ENCODE assay signal across 10 cellular contexts in the genomic region with DNA sequence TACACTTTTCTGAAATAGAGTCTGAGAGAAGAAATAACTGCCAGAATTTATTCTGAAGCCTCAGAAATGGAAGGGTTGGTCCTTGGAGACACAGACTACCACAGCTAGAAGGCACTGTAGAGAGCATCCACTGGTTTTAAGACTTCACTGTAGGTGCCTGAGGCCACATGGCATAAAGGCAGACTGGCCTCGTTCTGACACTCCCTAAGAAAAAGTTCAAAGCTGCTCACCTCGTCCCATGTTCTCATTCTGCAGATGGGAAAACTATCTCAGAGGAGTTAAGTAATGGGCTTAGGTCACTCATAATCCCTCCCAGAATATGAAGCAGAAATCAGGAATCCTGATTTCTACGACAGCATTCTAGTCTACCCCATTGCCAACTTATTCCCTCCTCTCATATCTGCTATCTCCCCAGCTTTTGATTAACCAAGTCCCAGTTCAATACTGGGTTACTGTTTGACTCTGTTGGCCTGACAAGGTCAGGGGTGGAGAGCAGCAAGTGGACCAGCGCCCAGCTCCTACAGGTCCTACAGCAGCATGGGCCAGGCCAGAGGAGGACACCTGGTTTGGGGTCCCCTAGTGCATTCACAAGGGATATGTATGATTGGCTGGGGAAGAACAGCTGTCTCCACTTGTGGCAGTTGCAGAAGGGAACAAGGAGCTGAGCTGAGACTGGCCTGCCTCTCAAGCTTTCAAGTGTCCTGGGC. TPM values are rescaled to one million over a fixed set of nuclear protein-coding genes. Genes with fewer than 3 reads are reported as not detected.
DNase-seq lines count a peak whose midpoint lies in the region; ATAC-seq and TF ChIP-seq lines count a peak whose summit lies in the region.
"Had no signal": no experiment of that assay in that cellular context is flagged by ENCODE, and none has a peak within 500 bp of the region (broad histone marks: within the 10 kb centered on the region; RNA-seq: fewer than 3 reads in every experiment).

No MANE protein-coding gene starts in this region.

- H3K27ac ChIP-seq in AG04450 (ENCODE audit: low read depth, low read length), result no peak overlapping the region
- no peak overlapping the region for H3K27ac ChIP-seq in brain microvascular endothelial cell
- peak overlapping the region; percentile 100 for H3K27ac ChIP-seq in neutrophil
- H3K27ac ChIP-seq in left lung, result peak overlapping the region in 1 of 2 donors; percentile 87

- intact Hi-C loops in left lung (cut with DNase I), result no loop called here

- TF ChIP-seq CTCF in AG04450 (IDR thresholded peaks at IDR 0.05; ENCODE audit: low read depth, low read length) (no peak), brain microvascular endothelial cell (IDR thresholded peaks at IDR 0.05; ENCODE audit: low read depth, low read length, missing control alignments) (peak; percentile 14), neutrophil (IDR thresholded peaks at IDR 0.05) (no peak), left lung (IDR thresholded peaks at IDR 0.05) (no peak)

- peaks cover 79 to 81% of the 10 kb centered on the region in 2 experiments for H3K4me1 ChIP-seq in neutrophil (ENCODE audit: control insufficient read depth in 1 of 2, insufficient read depth in 1 of 2, low read depth in 1 of 2, low read length in 1 of 2)
- peaks cover 12 to 83% of the 10 kb centered on the region in 2 donors for H3K4me1 ChIP-seq in left lung

- CTCF ChIA-PET in AG04450 (lab: Charles Lee), result interaction anchor here (0.6 to 12.3 kb wide), 8 partner anchors 9 to 669 kb away, joined by 3 to 286 read pairs (median 4); a partner anchor contains a TSS

- H3K9me3 ChIP-seq in AG04450 (ENCODE audit: control insufficient read depth, insufficient read depth, low read length) (no peaks in the 10 kb centered on the region; the same call in 1 of the 2 replicates), neutrophil (no peaks in the 10 kb centered on the region), left lung (no peaks in the 10 kb centered on the region)

- no peaks in the 10 kb centered on the region for H3K27me3 ChIP-seq in AG04450 (ENCODE audit: control insufficient read depth, insufficient read depth, low read length)
- no peaks in the 10 kb centered on the region for H3K27me3 ChIP-seq in brain microvascular endothelial cell (replicated peaks)
- H3K27me3 ChIP-seq in neutrophil, result no peaks in the 10 kb centered on the region
- no peaks in the 10 kb centered on the region for H3K27me3 ChIP-seq in left lung

- DNase-seq in AG04450 (ENCODE audit: low read depth, low spot score) (no peak), brain microvascular endothelial cell (no peak), left lung (no peak), G401 (ENCODE audit: low spot score) (no peak), dermis blood vessel endothelial cell (no peak)
- peak; percentile 52 for DNase-seq in Jurkat, Clone E6-1 (ENCODE audit: low read depth, low spot score)
- DNase-seq: NCI-H2171 treated with DMSO at 0.1 percent for 48 hours; stimulated activated CD4-positive, alpha-beta T cell treated with anti-CD3 and anti-CD28 coated beads, Interleukin-12 subunit alpha, Interleukin-12 subunit beta, amount 100 ng/mL, for 4 hours had no signal

- H3K4me3 ChIP-seq in AG04450 (ENCODE audit: low read depth, low read length), result 0 out of 2 replicates have a peak overlapping the region, but pooled peaks have one; percentile 1
- H3K4me3 ChIP-seq in Jurkat, Clone E6-1 (ENCODE audit: low read length), result no peak overlapping the region
- H3K4me3 ChIP-seq in brain microvascular endothelial cell (ENCODE audit: low read depth, low read length), result no peak overlapping the region
- H3K4me3 ChIP-seq in neutrophil (ENCODE audit: low read depth in 1 of 2, low read length in 1 of 2), result peak overlapping the region; percentile 69 to 94
- H3K4me3 ChIP-seq in left lung, result peak overlapping the region in 1 of 2 donors; percentile 82

- in situ Hi-C loops in brain microvascular endothelial cell (cut with HindIII; ENCODE audit: low pct_ligation_motif_present, low sequenced_read_pairs) (no loop called here), G401 (cut with HindIII; ENCODE audit: low sequenced_read_pairs) (no loop called here)

- H3K36me3 ChIP-seq in brain microvascular endothelial cell (replicated peaks) (peaks cover 4% of the 10 kb centered on the region), neutrophil (peaks cover 12% of the 10 kb centered on the region), left lung (peaks cover 0 to 8% of the 10 kb centered on the region in 2 donors)

- POLR2A ChIA-PET in AG04450 (lab: Yijun Ruan, JAX), result no interaction called here

- ATAC-seq in left lung, result no peak
- ATAC-seq in HG03520 (IDR thresholded peaks at IDR 0.05; ENCODE audit: unreplicated experiment), result no peak

RNA-seq across cellular contexts. Expression of a gene that starts 3.7 kb away (rescaled TPM):
- 160 and 185 TPM in 2 replicates for polyA plus RNA-seq in AG04450 (2011; rRNA removed)
- polyA minus RNA-seq in AG04450 (2011; rRNA and poly(A)+ RNA removed), result 241 and 280 TPM in 2 replicates
- 41.2 TPM for polyA plus RNA-seq in Jurkat, Clone E6-1 (2012; ENCODE audit: insufficient read depth, insufficient read length)
- 100 to 1,000 TPM in 1 of 2 donors, 10 to 100 TPM in 1; 76.4 to 142 TPM for total RNA-seq in left lung
- total RNA-seq in G401 (2014; rRNA removed; shearing (Covaris generic)), result 49.1 and 58.8 TPM in 2 replicates
- 567 and 846 TPM in 2 replicates for total RNA-seq in dermis blood vessel endothelial cell

RNA-seq across cellular contexts. Expression of a gene that starts 30.8 kb away (rescaled TPM):
- 1.5 and 2.8 TPM in 2 replicates for polyA plus RNA-seq in AG04450 (2011; rRNA removed)
- polyA minus RNA-seq in AG04450 (2011; rRNA and poly(A)+ RNA removed), result 2.9 and 3.1 TPM in 2 replicates
- 2.7 TPM for polyA plus RNA-seq in Jurkat, Clone E6-1 (2012; ENCODE audit: insufficient read depth, insufficient read length)
- total RNA-seq in left lung (10 to 100 TPM; 18.1 to 19.0 TPM), dermis blood vessel endothelial cell (2.2 and 4.0 TPM in 2 replicates)
- total RNA-seq in G401 (2014; rRNA removed; shearing (Covaris generic)), result 6.0 and 8.6 TPM in 2 replicates

RNA-seq across cellular contexts. Expression of a gene that starts 51.1 kb away (rescaled TPM):
- polyA plus RNA-seq in AG04450 (2011; rRNA removed), result not detected in 2 replicates
- not detected in 2 replicates for polyA minus RNA-seq in AG04450 (2011; rRNA and poly(A)+ RNA removed)
- not detected for polyA plus RNA-seq in Jurkat, Clone E6-1 (2012; ENCODE audit: insufficient read depth, insufficient read length)
- 10 to 100 TPM in 1 of 2 donors, under 1 TPM in 1; 0.99 to 10.3 TPM for total RNA-seq in left lung
- total RNA-seq in G401 (2014; rRNA removed; shearing (Covaris generic)), result 1.0 TPM in 1 of 2 replicates, not detected in the other
- under 0.01 and 0.05 TPM in 2 replicates for total RNA-seq in dermis blood vessel endothelial cell

RNA-seq across cellular contexts. Expression of a gene that starts 58.0 kb away (rescaled TPM):
- not detected in 2 replicates for polyA plus RNA-seq in AG04450 (2011; rRNA removed)
- not detected in 2 replicates for polyA minus RNA-seq in AG04450 (2011; rRNA and poly(A)+ RNA removed)
- 23.7 TPM for polyA plus RNA-seq in Jurkat, Clone E6-1 (2012; ENCODE audit: insufficient read depth, insufficient read length)
- 1 to 10 TPM in 1 of 2 donors, under 1 TPM in 1; 0.47 to 1.4 TPM for total RNA-seq in left lung
- total RNA-seq in G401 (2014; rRNA removed; shearing (Covaris generic)), result not detected in 2 replicates
- total RNA-seq in dermis blood vessel endothelial cell, result 0.34 TPM in 1 of 2 replicates, not detected in the other

Comparison
In these comparisons a context has a peak if more than half of its experiments do, and no peak if none do; other contexts are left out.
1. H3K4me3 ChIP-seq: peak in AG04450 (single experiment) and neutrophil (2 of 2); none in Jurkat, Clone E6-1 (single experiment) and brain microvascular endothelial cell (single experiment).